1 cellular context compared by ENCODE assay signal in the genomic region with DNA sequence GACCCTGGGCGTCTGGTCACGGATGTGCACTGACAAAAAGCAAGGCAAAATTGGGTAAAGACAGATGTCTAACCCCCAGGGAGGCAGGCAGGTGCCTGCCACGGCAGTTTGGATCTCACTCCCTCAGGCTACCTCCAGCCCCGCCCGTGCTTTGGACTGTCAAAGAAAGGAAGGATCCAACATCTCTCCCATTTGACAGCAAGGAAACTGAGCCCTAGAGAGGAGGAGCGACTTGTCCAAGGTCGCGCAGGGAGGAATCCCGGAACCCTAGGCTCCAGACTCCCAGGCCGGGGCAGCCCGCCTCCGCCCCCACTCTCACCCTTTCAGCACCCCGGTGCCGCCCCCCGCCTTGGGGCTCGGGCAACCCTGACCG.
TF ChIP-seq lines count a peak whose summit lies in the region.

No MANE protein-coding gene starts in this region.

TF ChIP-seq in HepG2, 621 proteins besides CTCF, POLR2A, EP300 and RAD21 (continued from another document):
- TF ChIP-seq KDM1A (CRISPR knock-in tag; IDR thresholded peaks at IDR 0.05) (peak; percentile 38; the same call in 1 of the 2 replicates), FOSL1 (CRISPR knock-in tag; IDR thresholded peaks at IDR 0.05; ENCODE audit: borderline replicate concordance) (no peak), SAP130 (CRISPR knock-in tag; IDR thresholded peaks at IDR 0.05; ENCODE audit: low read depth) (no peak; the same call in 1 of the 2 replicates), ZNF143 (CRISPR knock-in tag; IDR thresholded peaks at IDR 0.05) (no peak), EEA1 (CRISPR knock-in tag; IDR thresholded peaks at IDR 0.05; ENCODE audit: borderline replicate concordance) (no peak), JARID2 (CRISPR knock-in tag; IDR thresholded peaks at IDR 0.05; ENCODE audit: insufficient replicate concordance) (peak; percentile 12), MAF1 (CRISPR knock-in tag; IDR thresholded peaks at IDR 0.05; ENCODE audit: borderline replicate concordance) (no peak), ZNF761 (CRISPR knock-in tag; conservative IDR thresholded peaks at IDR 0.05) (peak; percentile 78; the same call in 1 of the 2 replicates), KAT8 (CRISPR knock-in tag; IDR thresholded peaks at IDR 0.05) (no peak), MEIS2 (CRISPR knock-in tag; IDR thresholded peaks at IDR 0.05) (no peak), ZSCAN29 (CRISPR knock-in tag; conservative IDR thresholded peaks at IDR 0.05) (0 out of 2 replicates have a peak, but pooled peaks have one; percentile 7), BRCA1 (CRISPR knock-in tag; IDR thresholded peaks at IDR 0.05) (no peak), HIVEP1 (CRISPR knock-in tag; IDR thresholded peaks at IDR 0.05) (0 out of 2 replicates have a peak, but pooled peaks have one; percentile 60), TOPORS (CRISPR knock-in tag; IDR thresholded peaks at IDR 0.05) (no peak), ZNF230 (CRISPR knock-in tag; IDR thresholded peaks at IDR 0.05) (no peak; the same call in 1 of the 2 replicates), MYC (CRISPR knock-in tag; IDR thresholded peaks at IDR 0.05; ENCODE audit: borderline replicate concordance) (no peak), ZNF343 (CRISPR knock-in tag; IDR thresholded peaks at IDR 0.05) (no peak; the same call in 1 of the 2 replicates), KDM2A (CRISPR knock-in tag; IDR thresholded peaks at IDR 0.05; ENCODE audit: borderline replicate concordance, low read depth) (no peak), ZNF850 (CRISPR knock-in tag; conservative IDR thresholded peaks at IDR 0.05) (peak; percentile 38), ZC3H13 (CRISPR knock-in tag; IDR thresholded peaks at IDR 0.05) (no peak), PHB2 (IDR thresholded peaks at IDR 0.05; ENCODE audit: partially characterized antibody) (no peak), NFYB (CRISPR knock-in tag; IDR thresholded peaks at IDR 0.05) (no peak)
- TF ChIP-seq, protein P1, sequence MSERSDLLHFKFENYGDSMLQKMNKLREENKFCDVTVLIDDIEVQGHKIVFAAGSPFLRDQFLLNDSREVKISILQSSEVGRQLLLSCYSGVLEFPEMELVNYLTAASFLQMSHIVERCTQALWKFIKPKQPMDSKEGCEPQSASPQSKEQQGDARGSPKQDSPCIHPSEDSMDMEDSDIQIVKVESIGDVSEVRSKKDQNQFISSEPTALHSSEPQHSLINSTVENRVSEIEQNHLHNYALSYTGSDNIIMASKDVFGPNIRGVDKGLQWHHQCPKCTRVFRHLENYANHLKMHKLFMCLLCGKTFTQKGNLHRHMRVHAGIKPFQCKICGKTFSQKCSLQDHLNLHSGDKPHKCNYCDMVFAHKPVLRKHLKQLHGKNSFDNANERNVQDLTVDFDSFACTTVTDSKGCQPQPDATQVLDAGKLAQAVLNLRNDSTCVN (CRISPR knock-in tag; IDR thresholded peaks at IDR 0.05; ENCODE audit: borderline replicate concordance): no peak
- TF ChIP-seq, protein P2, sequence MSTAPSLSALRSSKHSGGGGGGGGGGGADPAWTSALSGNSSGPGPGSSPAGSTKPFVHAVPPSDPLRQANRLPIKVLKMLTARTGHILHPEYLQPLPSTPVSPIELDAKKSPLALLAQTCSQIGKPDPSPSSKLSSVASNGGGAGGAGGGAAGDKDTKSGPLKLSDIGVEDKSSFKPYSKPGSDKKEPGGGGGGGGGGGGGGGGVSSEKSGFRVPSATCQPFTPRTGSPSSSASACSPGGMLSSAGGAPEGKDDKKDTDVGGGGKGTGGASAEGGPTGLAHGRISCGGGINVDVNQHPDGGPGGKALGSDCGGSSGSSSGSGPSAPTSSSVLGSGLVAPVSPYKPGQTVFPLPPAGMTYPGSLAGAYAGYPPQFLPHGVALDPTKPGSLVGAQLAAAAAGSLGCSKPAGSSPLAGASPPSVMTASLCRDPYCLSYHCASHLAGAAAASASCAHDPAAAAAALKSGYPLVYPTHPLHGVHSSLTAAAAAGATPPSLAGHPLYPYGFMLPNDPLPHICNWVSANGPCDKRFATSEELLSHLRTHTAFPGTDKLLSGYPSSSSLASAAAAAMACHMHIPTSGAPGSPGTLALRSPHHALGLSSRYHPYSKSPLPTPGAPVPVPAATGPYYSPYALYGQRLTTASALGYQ (CRISPR knock-in tag; IDR thresholded peaks at IDR 0.05): 0 out of 2 replicates have a peak, but pooled peaks have one; percentile 16
- TF ChIP-seq, protein P3, sequence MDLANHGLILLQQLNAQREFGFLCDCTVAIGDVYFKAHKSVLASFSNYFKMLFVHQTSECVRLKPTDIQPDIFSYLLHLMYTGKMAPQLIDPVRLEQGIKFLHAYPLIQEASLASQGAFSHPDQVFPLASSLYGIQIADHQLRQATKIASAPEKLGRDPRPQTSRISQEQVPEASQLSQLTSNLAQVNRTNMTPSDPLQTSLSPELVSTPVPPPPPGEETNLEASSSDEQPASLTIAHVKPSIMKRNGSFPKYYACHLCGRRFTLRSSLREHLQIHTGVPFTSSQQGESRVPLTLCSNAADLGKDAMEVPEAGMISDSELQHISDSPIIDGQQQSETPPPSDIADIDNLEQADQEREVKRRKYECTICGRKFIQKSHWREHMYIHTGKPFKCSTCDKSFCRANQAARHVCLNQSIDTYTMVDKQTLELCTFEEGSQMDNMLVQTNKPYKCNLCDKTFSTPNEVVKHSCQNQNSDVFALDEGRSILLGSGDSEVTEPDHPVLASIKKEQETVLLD (CRISPR knock-in tag; IDR thresholded peaks at IDR 0.05; ENCODE audit: low read depth): no peak
